In genomic region chr17:4892499-4893221, GRCh38 we compare ENCODE assay signal across 22 cellular contexts. TPM values are rescaled to one million over a fixed set of nuclear protein-coding genes. Genes with fewer than 3 reads are reported as not detected.
"Had no signal": no experiment of that assay in that cellular context is flagged by ENCODE, and none has a peak within 500 bp of the region (broad histone marks: within the 10 kb centered on the region; RNA-seq: fewer than 3 reads in every experiment).

No MANE protein-coding gene starts in this region.

- ATAC-seq: activated CD4-positive, CD25-positive, alpha-beta regulatory T cell treated with anti-CD3 and anti-CD28 coated beads, Interleukin-2, amount 50 U/mL, for 24 hours; body of pancreas; natural killer cell; right cardiac atrium had no signal

- H3K79me2 ChIP-seq: hepatocyte had no signal

- H3K4me1 ChIP-seq: body of pancreas, colonic mucosa, prostate gland, tibial artery had no signal

- H3K27me3 ChIP-seq: body of pancreas, colonic mucosa, hepatocyte had no signal

- H3K27ac ChIP-seq: body of pancreas, colonic mucosa, hepatocyte, prostate gland, tibial artery had no signal

- H3K9me3 ChIP-seq: body of pancreas, colonic mucosa, prostate gland, tibial artery had no signal

- H2AFZ ChIP-seq: hepatocyte had no signal

- DNase-seq: activated CD4-positive, alpha-beta T cell treated with anti-CD3 and anti-CD28 coated beads, Interleukin-2, amount 50 U/mL, for 1 hour; activated CD8-positive, alpha-beta memory T cell treated with anti-CD3 and anti-CD28 coated beads for 24 hours; activated gamma-delta T cell treated with Interleukin-2 at 50 U/mL for 16 hours; amniotic stem cell; body of pancreas; caudate nucleus; colonic mucosa; kidney; mesenchymal stem cell; natural killer cell; occipital lobe; right cardiac atrium; small intestine; stimulated activated CD4-positive, alpha-beta T cell treated with anti-CD3 and anti-CD28 coated beads, Interleukin-4, amount 100 ng/mL, for 24 hours; stimulated activated naive CD4-positive, alpha-beta T cell; tibial artery had no signal

- H3K4me2 ChIP-seq: hepatocyte had no signal

- FAIRE-seq: kidney, small intestine, urothelium cell line had no signal

- H3K4me3 ChIP-seq: body of pancreas, colonic mucosa, hepatocyte, prostate gland, tibial artery had no signal

RNA-seq across cellular contexts. Expression of gene GP1BA, which starts 39.4 kb away (rescaled TPM):
- total RNA-seq: body of pancreas, colonic mucosa, esophagus mucosa, hepatocyte, kidney, occipital lobe, prostate gland, subcutaneous adipose tissue had no signal
- polyA plus RNA-seq: hepatocyte had no signal
